8 cellular contexts compared by ENCODE assay signal in genomic region chr19:31054430-31054829, GRCh38.
A peak's percentile ranks its signal among the peaks of the same experiment; 100 is the strongest.
DNase-seq lines count a peak whose midpoint lies in the region; ATAC-seq, FAIRE-seq and TF ChIP-seq lines count a peak whose summit lies in the region.

No MANE protein-coding gene starts in this region.

- no peaks in the 10 kb centered on the region for H3K36me3 Mint-ChIP-seq in WTC11

- intact Hi-C loops in Right ventricle myocardium inferior (cut with DNase I) = no loop called here

- no peak for TF ChIP-seq POLR2A in GM12892 (IDR thresholded peaks at IDR 0.05; ENCODE audit: low read depth, low read length)
- TF ChIP-seq POLR2A in GM18505 (IDR thresholded peaks at IDR 0.05; ENCODE audit: borderline replicate concordance, extremely low read depth, insufficient read depth, insufficient read length) = no peak

- TF ChIP-seq CTCF in right atrium auricular region (IDR thresholded peaks at IDR 0.05) (peak in 1 of 2 donors; percentile 42), WTC11 (IDR thresholded peaks at IDR 0.05) (peak; percentile 50), fibroblast of lung (conservative IDR thresholded peaks at IDR 0.05 in 1 of 2, IDR thresholded peaks at IDR 0.05 in 1 of 2; ENCODE audit: low read depth in 1 of 2, low read length in 2 of 2) (peak; percentile 56 to 83)

- POLR2A ChIA-PET in WTC11 (lab: Charles Lee) = interaction anchor here (0.9 kb wide), 1 partner anchor 56 kb away, joined by 5 read pairs; no protein-coding TSS in a partner anchor

- FAIRE-seq in small intestine (lab: Jason Lieb, UNC) (no peak), GM12892 (lab: Jason Lieb, UNC) (no peak)

- no peaks in the 10 kb centered on the region for H3K27me3 Mint-ChIP-seq in WTC11 (ENCODE audit: low read depth)

- H3K27me3 ChIP-seq in right atrium auricular region (no peaks in the 10 kb centered on the region), fibroblast of lung (ENCODE audit: control insufficient read depth, insufficient read depth, low read length) (no peaks in the 10 kb centered on the region), small intestine (ENCODE audit: control insufficient read depth in 2 of 2, insufficient read depth in 2 of 2, low read length in 2 of 2) (no peaks in the 10 kb centered on the region)

- no peak overlapping the region for H3K9ac ChIP-seq in fibroblast of lung (ENCODE audit: insufficient read depth, low read length)

- H3K4me3 ChIP-seq in right atrium auricular region (no peak overlapping the region), fibroblast of lung (replicated peaks in 1 of 4; ENCODE audit: control extremely low read depth in 1 of 4, insufficient read depth in 1 of 4, low read depth in 3 of 4, low read length in 4 of 4) (no peak overlapping the region), small intestine (ENCODE audit: low read depth in 1 of 2, low read length in 2 of 2) (no peak overlapping the region)

- no peaks in the 10 kb centered on the region for H4K20me1 ChIP-seq in fibroblast of lung (ENCODE audit: control insufficient read depth, extremely low read depth, insufficient read depth, low read length)

- 15 to 36% (median 20%) methylated on average over 3 of the region's 3 CpGs for WGBS in small intestine, 3 donors

- CTCF ChIA-PET in WTC11 (lab: Charles Lee) = interaction anchor here (0.6 to 2.8 kb wide), 114 partner anchors 9 to 1174 kb away, joined by 3 to 37 read pairs (median 4); partner anchors contain the start of gene TSHZ3

- H3K27ac Mint-ChIP-seq in WTC11 = no peak overlapping the region

- H3K36me3 ChIP-seq in right atrium auricular region (no peaks in the 10 kb centered on the region), fibroblast of lung (ENCODE audit: control insufficient read depth, insufficient read depth, low read length) (no peaks in the 10 kb centered on the region), small intestine (ENCODE audit: control insufficient read depth in 2 of 2, insufficient read depth in 2 of 2, low read length in 2 of 2) (no peaks in the 10 kb centered on the region)

- no peak overlapping the region for H3K4me3 Mint-ChIP-seq in WTC11

- DNase-seq in Right ventricle myocardium inferior (ENCODE audit: missing footprints) (no peak), right atrium auricular region (ENCODE audit: low spot score) (no peak), WTC11 (ENCODE audit: low spot score) (peak; percentile 79), fibroblast of lung (ENCODE audit: low read depth in 2 of 2) (peak; percentile 63 to 76), small intestine (peak; percentile 3), NCI-H2196 (lab: John Stamatoyannopoulos, UW; ENCODE audit: unreplicated experiment) (no peak), GM12892 (ENCODE audit: insufficient read length) (no peak)

- no peaks in the 10 kb centered on the region for H3K9me3 ChIP-seq in right atrium auricular region
- no peaks in the 10 kb centered on the region for H3K9me3 ChIP-seq in fibroblast of lung (ENCODE audit: control insufficient read depth, insufficient read depth, low read depth, low read length)
- H3K9me3 ChIP-seq in small intestine (ENCODE audit: control insufficient read depth, low read depth) = no peaks in the 10 kb centered on the region

- H3K4me1 Mint-ChIP-seq in WTC11 = peaks cover 15% of the 10 kb centered on the region

- H3K79me2 ChIP-seq in fibroblast of lung (ENCODE audit: control insufficient read depth, insufficient read depth, low read length) = no peaks in the 10 kb centered on the region

- ATAC-seq in Right ventricle myocardium inferior (peak; percentile 68), WTC11 (peak; percentile 100), GM18505 (IDR thresholded peaks at IDR 0.05; ENCODE audit: unreplicated experiment) (no peak)

- no peak overlapping the region for H3K27ac ChIP-seq in right atrium auricular region
- no peak overlapping the region for H3K27ac ChIP-seq in fibroblast of lung (ENCODE audit: insufficient read depth, low read length)
- H3K27ac ChIP-seq in small intestine (ENCODE audit: low read depth in 1 of 2, low read length in 1 of 2) = no peak overlapping the region

- H3K4me1 ChIP-seq in right atrium auricular region (no peaks in the 10 kb centered on the region), fibroblast of lung (ENCODE audit: control insufficient read depth, extremely low read depth, insufficient read depth, low read length) (no peaks in the 10 kb centered on the region), small intestine (ENCODE audit: control insufficient read depth in 2 of 2, insufficient read depth in 1 of 2, low read depth in 1 of 2, low read length in 1 of 2) (no peaks in the 10 kb centered on the region)

- H3K4me2 ChIP-seq in fibroblast of lung (ENCODE audit: extremely low read depth, insufficient read depth, low read length) = no peak overlapping the region

- H3K9me3 Mint-ChIP-seq in WTC11 = peaks cover 5% of the 10 kb centered on the region

- H2AFZ ChIP-seq in fibroblast of lung (ENCODE audit: low read length) = no peak overlapping the region

TF ChIP-seq in WTC11, 78 proteins besides CTCF, POLR2A, EP300 and RAD21 (continues in another document):
- no peak for TF ChIP-seq TCF7 (CRISPR knock-in tag; IDR thresholded peaks at IDR 0.05; ENCODE audit: low read depth)
- TF ChIP-seq, protein P1, sequence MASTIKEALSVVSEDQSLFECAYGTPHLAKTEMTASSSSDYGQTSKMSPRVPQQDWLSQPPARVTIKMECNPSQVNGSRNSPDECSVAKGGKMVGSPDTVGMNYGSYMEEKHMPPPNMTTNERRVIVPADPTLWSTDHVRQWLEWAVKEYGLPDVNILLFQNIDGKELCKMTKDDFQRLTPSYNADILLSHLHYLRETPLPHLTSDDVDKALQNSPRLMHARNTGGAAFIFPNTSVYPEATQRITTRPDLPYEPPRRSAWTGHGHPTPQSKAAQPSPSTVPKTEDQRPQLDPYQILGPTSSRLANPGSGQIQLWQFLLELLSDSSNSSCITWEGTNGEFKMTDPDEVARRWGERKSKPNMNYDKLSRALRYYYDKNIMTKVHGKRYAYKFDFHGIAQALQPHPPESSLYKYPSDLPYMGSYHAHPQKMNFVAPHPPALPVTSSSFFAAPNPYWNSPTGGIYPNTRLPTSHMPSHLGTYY (CRISPR knock-in tag; IDR thresholded peaks at IDR 0.05) = no peak
- no peak for TF ChIP-seq FOXP1 (CRISPR knock-in tag; IDR thresholded peaks at IDR 0.05; ENCODE audit: borderline replicate concordance)
- TF ChIP-seq, protein P2, sequence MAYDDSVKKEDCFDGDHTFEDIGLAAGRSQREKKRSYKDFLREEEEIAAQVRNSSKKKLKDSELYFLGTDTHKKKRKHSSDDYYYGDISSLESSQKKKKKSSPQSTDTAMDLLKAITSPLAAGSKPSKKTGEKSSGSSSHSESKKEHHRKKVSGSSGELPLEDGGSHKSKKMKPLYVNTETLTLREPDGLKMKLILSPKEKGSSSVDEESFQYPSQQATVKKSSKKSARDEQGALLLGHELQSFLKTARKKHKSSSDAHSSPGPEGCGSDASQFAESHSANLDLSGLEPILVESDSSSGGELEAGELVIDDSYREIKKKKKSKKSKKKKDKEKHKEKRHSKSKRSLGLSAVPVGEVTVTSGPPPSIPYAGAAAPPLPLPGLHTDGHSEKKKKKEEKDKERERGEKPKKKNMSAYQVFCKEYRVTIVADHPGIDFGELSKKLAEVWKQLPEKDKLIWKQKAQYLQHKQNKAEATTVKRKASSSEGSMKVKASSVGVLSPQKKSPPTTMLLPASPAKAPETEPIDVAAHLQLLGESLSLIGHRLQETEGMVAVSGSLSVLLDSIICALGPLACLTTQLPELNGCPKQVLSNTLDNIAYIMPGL (CRISPR knock-in tag; IDR thresholded peaks at IDR 0.05) = no peak
- no peak for TF ChIP-seq FOXK1 (CRISPR knock-in tag; IDR thresholded peaks at IDR 0.05)
- TF ChIP-seq ZNF512 (CRISPR knock-in tag; IDR thresholded peaks at IDR 0.05; ENCODE audit: borderline replicate concordance) = no peak
- no peak for TF ChIP-seq ZNF425 (CRISPR knock-in tag; conservative IDR thresholded peaks at IDR 0.05)
- no peak for TF ChIP-seq IRF1 (CRISPR knock-in tag; IDR thresholded peaks at IDR 0.05)

Comparison
In these comparisons a context has a peak if more than half of its experiments do, and no peak if none do; other contexts are left out.
1. DNase-seq: peak in WTC11 (single experiment), fibroblast of lung (2 of 2) and small intestine (single experiment); none in Right ventricle myocardium inferior (single experiment), right atrium auricular region (single experiment), NCI-H2196 (single experiment) and GM12892 (single experiment).